8 cellular contexts compared by ENCODE assay signal in genomic region chr20:44651507-44652373, GRCh38. TPM values are rescaled to one million over a fixed set of nuclear protein-coding genes. Genes with fewer than 3 reads are reported as not detected.
DNase-seq lines count a peak whose midpoint lies in the region; ATAC-seq, FAIRE-seq and TF ChIP-seq lines count a peak whose summit lies in the region.

Gene ADA (minus strand): TSS chr20:44651699. CDS start chr20:44651607, 92 bp downstream.

- peak within 1 kb of the TSS; percentile 88 for H3K27ac Mint-ChIP-seq in activated CD4-positive, alpha-beta T cell treated with anti-CD3 and anti-CD28 coated beads, Interleukin-2, amount 10 ng/mL, durations not matched to agents 24 days and 14 days
- H3K27ac Mint-ChIP-seq in stimulated activated naive CD8-positive, alpha-beta T cell treated with anti-CD3 and anti-CD28 coated beads, Interleukin-15, amount 100 ng/mL, for 72 hours = peak within 1 kb of the TSS; percentile 87 to 88

- TF ChIP-seq CTCF in A549 (IDR thresholded peaks at IDR 0.05) (no peak), lung (IDR thresholded peaks at IDR 0.05; ENCODE audit: control extremely low read depth, extremely low read depth) (no peak)

- WGBS in A549 (ENCODE audit: missing lambda C conversion rate) = 2% methylated on average over 19 of the region's 91 CpGs
- 0% methylated on average over 62 to 91 of the region's 91 CpGs for WGBS in lung, 2 donors

- FAIRE-seq in A549 (lab: Jason Lieb, UNC) = no peak

- intact Hi-C loops in activated CD4-positive, alpha-beta T cell treated with anti-CD3 and anti-CD28 coated beads, Interleukin-2, amount 10 ng/mL, durations not matched to agents 24 days and 14 days (cut with micrococcal nuclease) = loop anchor here (1.0 to 2.0 kb wide), 2 partner anchors 19 to 176 kb away; partner anchors contain the start of gene TTPAL

- CTCF ChIA-PET in A549 (lab: Yijun Ruan, JAX) = interaction anchor here (1.2 to 13.0 kb wide), 3 partner anchors 32 to 81 kb away, joined by 3 to 126 read pairs (median 10); no protein-coding TSS in a partner anchor

- DNase-seq in A549 (ENCODE audit: low read depth in 1 of 2, low spot score in 1 of 2) = peak; percentile 54 to 62
- peak; percentile 34 for DNase-seq in NCI-H2029 (lab: John Stamatoyannopoulos, UW)
- DNase-seq in activated CD4-positive, alpha-beta T cell treated with anti-CD3 and anti-CD28 coated beads, Interleukin-2, amount 10 ng/mL, durations not matched to agents 24 days and 14 days = peak; percentile 87
- peak; percentile 35 for DNase-seq in effector CD8-positive, alpha-beta T cell (lab: John Stamatoyannopoulos, UW)
- peak; percentile 55 for DNase-seq in lung (ENCODE audit: low spot score)
- DNase-seq in stimulated activated naive CD8-positive, alpha-beta T cell treated with anti-CD3 and anti-CD28 coated beads, Interleukin-15, amount 100 ng/mL, for 72 hours = peak; percentile 58 to 70

- H3K36me3 ChIP-seq in lung (ENCODE audit: control insufficient read depth in 2 of 2, insufficient read depth in 2 of 2, low read length in 2 of 2) = no peaks in the 10 kb centered on the region

- ATAC-seq in A549 (peak; percentile 81 to 86), GM18511 (IDR thresholded peaks at IDR 0.05; ENCODE audit: unreplicated experiment) (peak; percentile 41), lung (ENCODE audit: insufficient read depth, low FRiP score) (peak; percentile 79), GM18519 (IDR thresholded peaks at IDR 0.05; ENCODE audit: low FRiP score, unreplicated experiment) (no peak)
- ATAC-seq in stimulated activated naive CD8-positive, alpha-beta T cell treated with anti-CD3 and anti-CD28 coated beads, Interleukin-15, amount 100 ng/mL, for 72 hours = peak; percentile 75

- no peaks in the 10 kb centered on the region for H3K27me3 ChIP-seq in lung (ENCODE audit: control insufficient read depth, insufficient read depth)

- POLR2A ChIA-PET in A549 (lab: Yijun Ruan, JAX) = interaction anchor here (1.2 kb wide), 1 partner anchor 9 kb away, joined by 8 read pairs; no protein-coding TSS in a partner anchor

- no peaks in the 10 kb centered on the region for H3K9me3 Mint-ChIP-seq in activated CD4-positive, alpha-beta T cell treated with anti-CD3 and anti-CD28 coated beads, Interleukin-2, amount 10 ng/mL, durations not matched to agents 24 days and 14 days
- peaks cover 0 to 7% of the 10 kb centered on the region in 2 donors for H3K9me3 Mint-ChIP-seq in stimulated activated naive CD8-positive, alpha-beta T cell treated with anti-CD3 and anti-CD28 coated beads, Interleukin-15, amount 100 ng/mL, for 72 hours

- TF ChIP-seq EP300 in A549 (IDR thresholded peaks at IDR 0.05) = no peak

- TF ChIP-seq RAD21 in A549 (conservative IDR thresholded peaks at IDR 0.05 in 1 of 2, IDR thresholded peaks at IDR 0.05 in 1 of 2) = no peak

- peaks cover 20% of the 10 kb centered on the region for H3K36me3 Mint-ChIP-seq in activated CD4-positive, alpha-beta T cell treated with anti-CD3 and anti-CD28 coated beads, Interleukin-2, amount 10 ng/mL, durations not matched to agents 24 days and 14 days (ENCODE audit: low read depth)

- peak; percentile 80 for TF ChIP-seq POLR2A in A549 (IDR thresholded peaks at IDR 0.05; ENCODE audit: low read length)

- peak within 1 kb of the TSS; percentile 90 to 94 for H3K27ac ChIP-seq in A549
- peak within 1 kb of the TSS; percentile 81 to 85 for H3K27ac ChIP-seq in lung (ENCODE audit: low read depth in 1 of 2, low read length in 1 of 2)

- H3K27me3 Mint-ChIP-seq in activated CD4-positive, alpha-beta T cell treated with anti-CD3 and anti-CD28 coated beads, Interleukin-2, amount 10 ng/mL, durations not matched to agents 24 days and 14 days = no peaks in the 10 kb centered on the region
- no peaks in the 10 kb centered on the region for H3K27me3 Mint-ChIP-seq in stimulated activated naive CD8-positive, alpha-beta T cell treated with anti-CD3 and anti-CD28 coated beads, Interleukin-15, amount 100 ng/mL, for 72 hours

- H3K4me2 ChIP-seq in A549 = peak within 1 kb of the TSS; percentile 73

- H3K4me3 ChIP-seq in A549 (peak within 1 kb of the TSS; percentile 70), lung (peak within 1 kb of the TSS; percentile 74)

- H3K9me3 ChIP-seq in A549 (no peaks in the 10 kb centered on the region), lung (ENCODE audit: control insufficient read depth in 2 of 2, insufficient read depth in 1 of 2, low read length in 1 of 2) (no peaks in the 10 kb centered on the region)

- H3K4me1 ChIP-seq in A549 = peaks cover 15% of the 10 kb centered on the region
- H3K4me1 ChIP-seq in lung (ENCODE audit: control insufficient read depth in 2 of 2, insufficient read depth in 2 of 2, low read length in 2 of 2) = peaks cover 0 to 12% of the 10 kb centered on the region in 2 donors

- H3K4me3 Mint-ChIP-seq in activated CD4-positive, alpha-beta T cell treated with anti-CD3 and anti-CD28 coated beads, Interleukin-2, amount 10 ng/mL, durations not matched to agents 24 days and 14 days = peak within 1 kb of the TSS; percentile 89
- H3K4me3 Mint-ChIP-seq in stimulated activated naive CD8-positive, alpha-beta T cell treated with anti-CD3 and anti-CD28 coated beads, Interleukin-15, amount 100 ng/mL, for 72 hours = peak within 1 kb of the TSS; percentile 89 to 91

- H3K4me1 Mint-ChIP-seq in activated CD4-positive, alpha-beta T cell treated with anti-CD3 and anti-CD28 coated beads, Interleukin-2, amount 10 ng/mL, durations not matched to agents 24 days and 14 days = peaks cover 50% of the 10 kb centered on the region
- H3K4me1 Mint-ChIP-seq in stimulated activated naive CD8-positive, alpha-beta T cell treated with anti-CD3 and anti-CD28 coated beads, Interleukin-15, amount 100 ng/mL, for 72 hours = peaks cover 53% of the 10 kb centered on the region

TF ChIP-seq in A549, 52 proteins besides CTCF, POLR2A, EP300 and RAD21:
- 0 out of 2 replicates have a peak, but pooled peaks have one; percentile 16 for TF ChIP-seq PHF8 (IDR thresholded peaks at IDR 0.05; ENCODE audit: borderline replicate concordance, low read depth)
- TF ChIP-seq, protein P1, sequence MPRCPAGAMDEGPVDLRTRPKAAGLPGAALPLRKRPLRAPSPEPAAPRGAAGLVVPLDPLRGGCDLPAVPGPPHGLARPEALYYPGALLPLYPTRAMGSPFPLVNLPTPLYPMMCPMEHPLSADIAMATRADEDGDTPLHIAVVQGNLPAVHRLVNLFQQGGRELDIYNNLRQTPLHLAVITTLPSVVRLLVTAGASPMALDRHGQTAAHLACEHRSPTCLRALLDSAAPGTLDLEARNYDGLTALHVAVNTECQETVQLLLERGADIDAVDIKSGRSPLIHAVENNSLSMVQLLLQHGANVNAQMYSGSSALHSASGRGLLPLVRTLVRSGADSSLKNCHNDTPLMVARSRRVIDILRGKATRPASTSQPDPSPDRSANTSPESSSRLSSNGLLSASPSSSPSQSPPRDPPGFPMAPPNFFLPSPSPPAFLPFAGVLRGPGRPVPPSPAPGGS (IDR thresholded peaks at IDR 0.05) = peak; percentile 71; the same call in 1 of the 3 replicates
- TF ChIP-seq TFCP2L1 (CRISPR knock-in tag; IDR thresholded peaks at IDR 0.05) = no peak
- TF ChIP-seq JUN (IDR thresholded peaks at IDR 0.05) = peak in 1 of 2 experiments; percentile 75; a peak in 3 of 5 replicates
- no peak for TF ChIP-seq CHD4 (IDR thresholded peaks at IDR 0.05; ENCODE audit: borderline replicate concordance)
- 0 out of 2 replicates have a peak, but pooled peaks have one; percentile 28 for TF ChIP-seq KDM5A (IDR thresholded peaks at IDR 0.05)
- no peak for TF ChIP-seq POLR2AphosphoS2 (conservative IDR thresholded peaks at IDR 0.05; ENCODE audit: low read length)
- TF ChIP-seq MAX (IDR thresholded peaks at IDR 0.05) = peak; percentile 56

RNA-seq across cellular contexts. Expression of gene ADA, which starts in this region (rescaled TPM):
- 46.7 and 48.1 TPM in 2 replicates for polyA plus RNA-seq in A549 (2011; rRNA removed)
- polyA plus RNA-seq in A549 (2012; cell fraction: cytosol; rRNA removed) = 72.5 and 87.8 TPM in 2 replicates
- polyA plus RNA-seq in A549 (2012; cell fraction: nucleus; rRNA removed) = 107 and 110 TPM in 2 replicates
- 34.5 to 37.5 TPM (median 36.9 TPM) in 3 replicates for polyA plus RNA-seq in A549 (2017; fragmentation: RNase III; extraction: RNeasy Plus Mini Kit Qiagen cat#74134 plus additional on column Dnase treatment)
- 41.1 and 43.0 TPM in 2 replicates for polyA minus RNA-seq in A549 (2011; rRNA and poly(A)+ RNA removed)
- 43.7 and 44.5 TPM in 2 replicates for total RNA-seq in activated CD4-positive, alpha-beta T cell treated with anti-CD3 and anti-CD28 coated beads, Interleukin-2, amount 10 ng/mL, durations not matched to agents 24 days and 14 days
- total RNA-seq in lung = 1 to 10 TPM; 6.2 to 9.8 TPM
- polyA plus RNA-seq in lung = 10 to 100 TPM in 1 of 2 donors, 1 to 10 TPM in 1; 4.2 to 55.2 TPM

Comparison
In these comparisons a context has a peak if more than half of its experiments do, and no peak if none do; other contexts are left out.
1. DNase-seq: peak in every context shown above with its lines; median percentile 87 in activated CD4-positive, alpha-beta T cell treated with anti-CD3 and anti-CD28 coated beads, Interleukin-2, amount 10 ng/mL, durations not matched to agents 24 days and 14 days; 64 in stimulated activated naive CD8-positive, alpha-beta T cell treated with anti-CD3 and anti-CD28 coated beads, Interleukin-15, amount 100 ng/mL, for 72 hours; 58 in A549; 55 in lung; 35 in effector CD8-positive, alpha-beta T cell; 34 in NCI-H2029.